In the genomic region with DNA sequence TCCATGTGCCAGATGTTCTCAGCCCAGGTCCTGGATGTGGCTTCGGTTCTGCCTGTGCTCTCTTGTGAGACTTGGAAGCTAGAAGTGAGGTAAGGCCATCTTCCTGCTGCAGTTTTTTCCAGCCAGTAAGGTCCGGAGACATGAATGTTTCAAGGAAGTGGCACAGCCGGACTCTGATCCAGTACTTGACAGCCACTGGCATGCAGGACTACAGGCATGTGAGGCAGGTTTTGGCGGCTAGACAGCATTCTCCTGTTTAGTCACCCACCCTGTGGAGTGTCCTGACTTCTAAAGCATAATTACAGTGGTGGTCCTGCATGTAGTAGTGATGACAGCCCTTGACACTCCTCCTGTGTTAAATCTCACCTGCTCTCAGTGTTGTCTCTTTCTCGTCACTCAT, we compare ENCODE assay signal across 12 cellular contexts.
"Had no signal": no experiment of that assay in that cellular context is flagged by ENCODE, and none has a peak within 500 bp of the region (broad histone marks: within the 10 kb centered on the region; RNA-seq: fewer than 3 reads in every experiment).

No MANE protein-coding gene starts in this region.

- H3K27ac Mint-ChIP-seq: activated CD4-positive, alpha-beta memory T cell treated with anti-CD3 and anti-CD28 coated beads, Interleukin-2, amount 10 ng/mL, durations not matched to agents 7 days and 5 days; activated naive CD8-positive, alpha-beta T cell; natural killer cell treated with Interleukin-12 subunit alpha and Interleukin-12 subunit beta and Interleukin-15 and Interleukin-18, amount 100 ng/mL, for 72 hours; stimulated activated naive B cell treated with anti-CD40 and anti-IgM and Interleukin-4, amounts not matched to agents 10 μg/mL and 1 μg/mL and 100 μg/mL, for 72 hours had no signal

- H3K4me3 Mint-ChIP-seq: activated CD4-positive, alpha-beta memory T cell treated with anti-CD3 and anti-CD28 coated beads, Interleukin-2, amount 10 ng/mL, durations not matched to agents 7 days and 5 days; activated naive CD8-positive, alpha-beta T cell; natural killer cell treated with Interleukin-12 subunit alpha and Interleukin-12 subunit beta and Interleukin-15 and Interleukin-18, amount 100 ng/mL, for 72 hours; stimulated activated naive B cell treated with anti-CD40 and anti-IgM and Interleukin-4, amounts not matched to agents 10 μg/mL and 1 μg/mL and 100 μg/mL, for 72 hours had no signal

- H3K36me3 Mint-ChIP-seq: natural killer cell treated with Interleukin-12 subunit alpha and Interleukin-12 subunit beta and Interleukin-15 and Interleukin-18, amount 100 ng/mL, for 72 hours; stimulated activated naive B cell treated with anti-CD40 and anti-IgM and Interleukin-4, amounts not matched to agents 10 μg/mL and 1 μg/mL and 100 μg/mL, for 72 hours had no signal

- DNase-seq: activated CD4-positive, alpha-beta memory T cell treated with anti-CD3 and anti-CD28 coated beads, Interleukin-2, amount 10 ng/mL, durations not matched to agents 7 days and 5 days; activated gamma-delta T cell; activated T-cell treated with anti-CD3 and anti-CD28 coated beads, Interleukin-2, amount 50 U/mL, for 48 hours; amygdala; gastrocnemius medialis; stimulated activated naive B cell treated with anti-CD40 and anti-IgM and Interleukin-4, amounts not matched to agents 10 μg/mL and 1 μg/mL and 100 μg/mL, for 72 hours; substantia nigra; T-helper 9 cell; transverse colon had no signal

- ATAC-seq: gastrocnemius medialis; natural killer cell treated with Interleukin-12 subunit alpha and Interleukin-12 subunit beta and Interleukin-15 and Interleukin-18, amount 100 ng/mL, for 72 hours; stimulated activated naive B cell treated with anti-CD40 and anti-IgM and Interleukin-4, amounts not matched to agents 10 μg/mL and 1 μg/mL and 100 μg/mL, for 72 hours had no signal

- H3K27me3 Mint-ChIP-seq: activated naive CD8-positive, alpha-beta T cell; stimulated activated naive B cell treated with anti-CD40 and anti-IgM and Interleukin-4, amounts not matched to agents 10 μg/mL and 1 μg/mL and 100 μg/mL, for 72 hours had no signal

- H3K9me3 Mint-ChIP-seq: activated CD4-positive, alpha-beta memory T cell treated with anti-CD3 and anti-CD28 coated beads, Interleukin-2, amount 10 ng/mL, durations not matched to agents 7 days and 5 days; natural killer cell treated with Interleukin-12 subunit alpha and Interleukin-12 subunit beta and Interleukin-15 and Interleukin-18, amount 100 ng/mL, for 72 hours had no signal

- H3K4me3 ChIP-seq: gastrocnemius medialis, skin epidermis, transverse colon had no signal

- H3K4me1 Mint-ChIP-seq: activated CD4-positive, alpha-beta memory T cell treated with anti-CD3 and anti-CD28 coated beads, Interleukin-2, amount 10 ng/mL, durations not matched to agents 7 days and 5 days; stimulated activated naive B cell treated with anti-CD40 and anti-IgM and Interleukin-4, amounts not matched to agents 10 μg/mL and 1 μg/mL and 100 μg/mL, for 72 hours had no signal
